Comparison of ENCODE assay signal across 24 cellular contexts in the genomic region with DNA sequence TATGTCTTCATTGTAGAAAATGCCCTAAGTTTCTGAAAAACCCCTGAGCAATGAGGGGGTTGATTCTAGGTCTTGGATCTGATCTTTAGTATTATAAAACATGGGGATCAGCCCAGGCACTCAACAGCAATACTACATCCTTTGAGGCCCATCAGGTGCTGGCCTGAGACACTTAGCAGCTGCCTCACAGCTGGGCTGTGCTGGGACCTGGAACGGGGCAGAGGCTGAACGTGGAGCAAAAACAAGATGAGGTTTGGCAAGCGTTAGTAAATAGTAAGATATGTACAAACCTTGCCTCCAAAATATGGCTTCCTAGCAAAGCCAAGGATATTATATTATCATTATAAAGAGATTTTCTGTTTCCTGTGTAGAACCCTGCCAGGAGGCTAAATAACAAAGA.
"Had no signal": no experiment of that assay in that cellular context is flagged by ENCODE, and none has a peak within 500 bp of the region (broad histone marks: within the 10 kb centered on the region; RNA-seq: fewer than 3 reads in every experiment).

No MANE protein-coding gene starts in this region.

- H3K27ac ChIP-seq: coronary artery, esophagus squamous epithelium, left lung, lower lobe of right lung, pancreas, stomach, thyroid gland, vagina had no signal

- H3K36me3 ChIP-seq: esophagus squamous epithelium, left lung, lower lobe of right lung, pancreas, stomach, thyroid gland, vagina had no signal

- H3K27me3 ChIP-seq: left lung, pancreas, stomach, thyroid gland, vagina had no signal

- H3K4me3 ChIP-seq: coronary artery, esophagus squamous epithelium, left lung, lower lobe of right lung, pancreas, stomach, thyroid gland, vagina had no signal

- H3K27ac Mint-ChIP-seq: effector memory CD8-positive, alpha-beta T cell; stimulated activated effector memory CD8-positive, alpha-beta T cell treated with anti-CD3 and anti-CD28 coated beads, Interleukin-12 subunit alpha, Interleukin-12 subunit beta, amount 100 ng/mL, for 72 hours had no signal

- DNase-seq: dermis blood vessel endothelial cell; effector memory CD8-positive, alpha-beta T cell; erythroblast; esophagus squamous epithelium; foreskin melanocyte; head of caudate nucleus; hippocampal formation; left cardiac atrium; left lung; lower lobe of right lung; naive thymus-derived CD8-positive, alpha-beta T cell; occipital lobe; pancreas; retina; stimulated activated CD4-positive, alpha-beta T cell treated with anti-CD3 and anti-CD28 coated beads, Interleukin-2, amount 100 ng/mL, for 24 hours; stimulated activated CD4-positive, alpha-beta T cell treated with anti-CD3 and anti-CD28 coated beads, Interleukin-4, amount 100 ng/mL, for 24 hours; stimulated activated naive CD4-positive, alpha-beta T cell treated with Interleukin-2 at 50 U/mL for 16 hours; stomach; thyroid gland; trophoblast cell had no signal

- H3K36me3 Mint-ChIP-seq: stimulated activated effector memory CD8-positive, alpha-beta T cell treated with anti-CD3 and anti-CD28 coated beads, Interleukin-12 subunit alpha, Interleukin-12 subunit beta, amount 100 ng/mL, for 72 hours had no signal

- H3K4me1 ChIP-seq: esophagus squamous epithelium, left lung, lower lobe of right lung, pancreas, stomach, thyroid gland, vagina had no signal

- H3K9me3 ChIP-seq: pancreas, thyroid gland had no signal

- ATAC-seq: effector memory CD8-positive, alpha-beta T cell; left lung; lower lobe of right lung; naive thymus-derived CD8-positive, alpha-beta T cell; pancreas; sciatic nerve; stimulated activated effector memory CD8-positive, alpha-beta T cell treated with anti-CD3 and anti-CD28 coated beads, Interleukin-12 subunit alpha, Interleukin-12 subunit beta, amount 100 ng/mL, for 72 hours had no signal

- H3K4me3 Mint-ChIP-seq: effector memory CD8-positive, alpha-beta T cell; naive thymus-derived CD8-positive, alpha-beta T cell; stimulated activated effector memory CD8-positive, alpha-beta T cell treated with anti-CD3 and anti-CD28 coated beads, Interleukin-12 subunit alpha, Interleukin-12 subunit beta, amount 100 ng/mL, for 72 hours had no signal
